In the genomic region with DNA sequence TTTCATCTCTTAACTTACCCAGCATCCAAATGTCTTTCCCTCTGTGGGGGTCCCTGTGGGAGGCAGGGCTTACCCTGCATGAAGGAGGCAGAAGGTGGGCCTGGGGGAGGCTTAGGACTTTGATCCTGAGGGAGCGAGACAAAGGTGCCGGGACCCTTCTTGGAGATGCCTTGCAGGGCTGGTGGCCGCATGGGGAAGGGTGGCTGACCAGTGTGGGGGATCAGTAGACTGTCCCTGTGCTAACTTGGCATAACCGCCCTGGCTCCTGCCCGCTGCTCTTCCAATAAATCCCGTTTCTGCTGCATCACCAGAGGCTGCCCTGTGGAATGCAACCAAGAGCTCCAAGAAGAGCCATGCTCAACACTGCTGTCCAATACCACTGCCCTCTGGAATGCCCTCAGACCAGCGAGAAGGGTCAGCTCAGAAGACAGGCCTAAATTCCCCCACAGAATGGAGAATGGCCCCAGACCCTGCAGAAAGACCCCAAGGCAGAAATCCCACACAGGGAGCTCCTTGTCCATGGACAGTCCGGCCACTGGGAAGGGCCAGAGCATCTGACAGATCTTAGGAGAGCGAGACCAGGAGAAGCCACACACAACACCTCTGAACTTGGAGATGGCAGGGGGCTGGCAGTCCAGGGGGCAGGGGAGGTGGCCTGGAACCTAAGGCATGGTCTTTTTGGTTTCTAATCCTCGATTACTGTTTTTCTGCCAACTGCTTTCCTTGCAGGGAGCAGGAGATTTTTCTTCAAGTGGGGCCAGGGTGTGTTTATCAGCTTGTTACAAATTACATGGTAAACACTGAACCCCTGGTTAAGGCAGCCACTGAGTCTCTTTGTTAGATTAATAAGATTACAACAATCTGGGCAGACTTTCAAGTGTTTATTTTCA, we compare ENCODE assay signal across 1 cellular context.
TF ChIP-seq lines count a peak whose summit lies in the region.

No MANE protein-coding gene starts in this region.

TF ChIP-seq in H1, 55 proteins besides CTCF, POLR2A, EP300 and RAD21:
- TF ChIP-seq TAF7 (optimal IDR thresholded peaks at IDR 0.05; ENCODE audit: borderline replicate concordance, low read depth, low read length) (no peak), JUN (IDR thresholded peaks at IDR 0.05; ENCODE audit: low read depth, low read length) (no peak), SP4 (IDR thresholded peaks at IDR 0.05; ENCODE audit: low read length) (no peak), GABPA (IDR thresholded peaks at IDR 0.05; ENCODE audit: borderline replicate concordance, insufficient read depth, low read length) (no peak), CBX5 (IDR thresholded peaks at IDR 0.05; ENCODE audit: low read depth, low read length) (no peak), EZH2 (IDR thresholded peaks at IDR 0.05; ENCODE audit: low read depth, low read length, severe bottlenecking) (no peak)
TF ChIP-seq in H1: peak in this region for 0.
